ENCODE assay signal across 8 cellular contexts in the genomic region with DNA sequence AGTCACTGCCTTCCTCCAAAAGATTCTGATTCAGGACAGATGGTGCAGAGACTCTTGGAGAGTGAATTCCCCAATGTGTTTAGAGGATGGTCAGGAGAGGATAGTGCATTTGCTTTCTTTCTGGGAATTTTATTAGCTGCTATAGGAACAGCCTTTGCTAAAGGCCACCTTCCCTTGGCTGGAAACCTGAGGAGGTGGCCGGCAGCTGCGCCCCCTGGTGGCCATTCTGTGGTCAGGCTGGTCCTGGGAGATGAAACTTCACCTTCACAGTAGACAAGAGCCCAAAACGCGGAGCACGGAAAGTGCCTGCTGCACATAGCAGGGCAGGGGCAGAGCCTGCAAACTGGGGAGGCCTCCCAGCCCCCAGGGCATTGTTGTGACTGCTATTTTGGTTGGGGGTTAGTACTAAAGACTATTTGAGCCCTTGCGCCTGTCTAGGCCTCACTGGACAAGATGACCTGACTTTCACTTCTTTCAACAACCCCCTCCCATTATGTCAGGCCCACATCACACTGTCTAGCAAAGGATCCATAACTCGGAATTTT. TPM values are rescaled to one million over a fixed set of nuclear protein-coding genes. Genes with fewer than 3 reads are reported as not detected.
A peak's percentile ranks its signal among the peaks of the same experiment; 100 is the strongest.
DNase-seq lines count a peak whose midpoint lies in the region; ATAC-seq, FAIRE-seq and TF ChIP-seq lines count a peak whose summit lies in the region.

No MANE protein-coding gene starts in this region.

- no peaks in the 10 kb centered on the region for H3K9me3 Mint-ChIP-seq in type B pancreatic cell

- 29 to 35% methylated on average over 7 of the region's 7 CpGs for WGBS in pancreas, 2 donors

- no peak for FAIRE-seq in pancreas (lab: Jason Lieb, UNC)

- peaks cover 21% of the 10 kb centered on the region for H3K36me3 ChIP-seq in RWPE2 (ENCODE audit: low read depth)
- peaks cover 0 to under 1% (median 0%) of the 10 kb centered on the region in 3 donors for H3K36me3 ChIP-seq in pancreas

- ATAC-seq in HG03175 (IDR thresholded peaks at IDR 0.05; ENCODE audit: unreplicated experiment) (peak; percentile 72), RWPE2 (ENCODE audit: low read depth) (peak; percentile 72; the same call in 2 of the 3 replicates), pancreas (peak; percentile 57 to 70 (median 68))

- H3K9me3 ChIP-seq in RWPE2 (ENCODE audit: severe bottlenecking) = peaks cover 4% of the 10 kb centered on the region
- no peaks in the 10 kb centered on the region for H3K9me3 ChIP-seq in pancreas

- H3K4me1 ChIP-seq in RWPE2 (ENCODE audit: insufficient read depth, poor library complexity, severe bottlenecking) (no peaks in the 10 kb centered on the region), pancreas (peaks cover 8 to 21% (median 17%) of the 10 kb centered on the region in 3 donors)

- H3K27ac Mint-ChIP-seq in type B pancreatic cell = no peak overlapping the region

- no peaks in the 10 kb centered on the region for H3K36me3 Mint-ChIP-seq in type B pancreatic cell

- H3K27ac ChIP-seq in RWPE2 (ENCODE audit: poor library complexity, severe bottlenecking) (no peak overlapping the region), pancreas (no peak overlapping the region)

- peak; percentile 59 for DNase-seq in ELR (ENCODE audit: low read depth)
- DNase-seq in RWPE2 (ENCODE audit: low spot score) = no peak
- peak; percentile 28 for DNase-seq in activated gamma-delta T cell (lab: John Stamatoyannopoulos, UW)
- peak; percentile 43 for DNase-seq in globus pallidus (ENCODE audit: low spot score)
- peak; percentile 47 to 90 (median 73) for DNase-seq in pancreas
- no peak for DNase-seq in type B pancreatic cell (ENCODE audit: extremely low spot score, unreplicated experiment)
- DNase-seq in OCI-M2 (lab: John Stamatoyannopoulos, UW; ENCODE audit: unreplicated experiment) = no peak

- no peaks in the 10 kb centered on the region for H3K27me3 ChIP-seq in RWPE2 (ENCODE audit: insufficient read depth, poor library complexity, severe bottlenecking)
- no peaks in the 10 kb centered on the region for H3K27me3 ChIP-seq in pancreas

- peaks cover 4% of the 10 kb centered on the region for H3K4me1 Mint-ChIP-seq in type B pancreatic cell (ENCODE audit: unreplicated experiment)

- H3K4me3 ChIP-seq in RWPE2 (ENCODE audit: severe bottlenecking) = no peak overlapping the region
- H3K4me3 ChIP-seq in pancreas = no peak overlapping the region

- H3K27me3 Mint-ChIP-seq in type B pancreatic cell = no peaks in the 10 kb centered on the region

- TF ChIP-seq CTCF in RWPE2 (IDR thresholded peaks at IDR 0.05; ENCODE audit: poor library complexity, severe bottlenecking) = peak; percentile 94
- peak; percentile 97 to 99 (median 97) for TF ChIP-seq CTCF in pancreas (IDR thresholded peaks at IDR 0.05)
- TF ChIP-seq CTCF in type B pancreatic cell (conservative IDR thresholded peaks at IDR 0.05) = peak; percentile 98

- intact Hi-C loops in pancreas (cut with DNase I) = no loop called here

- no peak overlapping the region for H3K4me3 Mint-ChIP-seq in type B pancreatic cell

RNA-seq across cellular contexts. Expression of a gene that starts 34.3 kb away (rescaled TPM):
- total RNA-seq in pancreas = 10 to 100 TPM; 19.5 to 26.1 (median 21.7) TPM
- 10 to 100 TPM; 12.0 to 23.7 TPM for polyA plus RNA-seq in pancreas
- 21.5 and 38.1 TPM in 2 replicates for total RNA-seq in type B pancreatic cell (ENCODE audit: low replicate concordance)

RNA-seq across cellular contexts. Expression of a gene that starts 43.2 kb away (rescaled TPM):
- total RNA-seq in pancreas (10 to 100 TPM in 1 of 6 donors, 1 to 10 TPM in 5; 7.5 to 14.1 (median 8.4) TPM), type B pancreatic cell (ENCODE audit: low replicate concordance) (32.5 and 33.4 TPM in 2 replicates)
- 10 to 100 TPM; 21.7 to 24.2 TPM for polyA plus RNA-seq in pancreas

RNA-seq across cellular contexts. Expression of a gene that starts 45.0 kb away (rescaled TPM):
- total RNA-seq in pancreas (1 to 10 TPM in 5 of 6 donors, under 1 TPM in 1; 0.47 to 3.4 (median 1.9) TPM), type B pancreatic cell (ENCODE audit: low replicate concordance) (4.7 and 5.6 TPM in 2 replicates)
- 10 to 100 TPM in 1 of 2 donors, 1 to 10 TPM in 1; 3.4 to 10.6 TPM for polyA plus RNA-seq in pancreas

RNA-seq across cellular contexts. Expression of a gene that starts 53.0 kb away (rescaled TPM):
- 10 to 100 TPM; 15.5 to 42.0 (median 33.0) TPM for total RNA-seq in pancreas
- 10 to 100 TPM; 27.9 to 46.8 TPM for polyA plus RNA-seq in pancreas
- total RNA-seq in type B pancreatic cell (ENCODE audit: low replicate concordance) = 63.0 and 97.1 TPM in 2 replicates

Comparison
In these comparisons a context has a peak if more than half of its experiments do, and no peak if none do; other contexts are left out.
1. DNase-seq: peak in ELR (single experiment), activated gamma-delta T cell (single experiment), globus pallidus (single experiment) and pancreas (6 of 6); none in RWPE2 (single experiment), type B pancreatic cell (single experiment) and OCI-M2 (single experiment).
2. Peak in every context shown above with its lines, with median percentiles within 50 percentile points of each other: ATAC-seq and CTCF ChIP-seq.